Comparison of ENCODE assay signal across 8 cellular contexts in genomic region chr9:128127990-128128835, GRCh38. TPM values are rescaled to one million over a fixed set of nuclear protein-coding genes. Genes with fewer than 3 reads are reported as not detected.
DNase-seq lines count a peak whose midpoint lies in the region; ATAC-seq, FAIRE-seq and TF ChIP-seq lines count a peak whose summit lies in the region.

No MANE protein-coding gene starts in this region.

- ATAC-seq in GM18870 (IDR thresholded peaks at IDR 0.05; ENCODE audit: unreplicated experiment) (peak; percentile 40), HG03135 (IDR thresholded peaks at IDR 0.05; ENCODE audit: unreplicated experiment) (peak; percentile 74)

- H3K36me3 ChIP-seq in A673 (ENCODE audit: insufficient read depth, low read length, poor library complexity, severe bottlenecking) (peaks cover 8% of the 10 kb centered on the region), WERI-Rb-1 (peaks cover 31% of the 10 kb centered on the region), breast epithelium (no peaks in the 10 kb centered on the region), small intestine (ENCODE audit: control insufficient read depth in 2 of 2, insufficient read depth in 2 of 2, low read length in 2 of 2) (no peaks in the 10 kb centered on the region)

- 0% methylated on average over 69 to 82 of the region's 82 CpGs for WGBS in small intestine, 3 donors

- no peaks in the 10 kb centered on the region for H3K27me3 ChIP-seq in A673 (replicated peaks; ENCODE audit: insufficient read depth, low read depth, low read length, poor library complexity)
- H3K27me3 ChIP-seq in WERI-Rb-1 (ENCODE audit: insufficient read depth, low read depth, severe bottlenecking): no peaks in the 10 kb centered on the region
- no peaks in the 10 kb centered on the region for H3K27me3 ChIP-seq in breast epithelium
- no peaks in the 10 kb centered on the region for H3K27me3 ChIP-seq in small intestine (ENCODE audit: control insufficient read depth in 2 of 2, insufficient read depth in 2 of 2, low read length in 2 of 2)

- H3K4me3 ChIP-seq in A673 (ENCODE audit: low read depth, low read length, poor library complexity, severe bottlenecking) (peak overlapping the region; percentile 95), WERI-Rb-1 (ENCODE audit: low read depth, low read length) (peak overlapping the region; percentile 72), breast epithelium (peak overlapping the region; percentile 73 to 99 (median 92)), small intestine (ENCODE audit: low read depth in 1 of 2, low read length in 2 of 2) (peak overlapping the region; percentile 85 to 100)

- POLR2A ChIA-PET in A673 (lab: Charles Lee; ENCODE audit: low non-redundant PET): interaction anchor here (0.5 kb wide), 1 partner anchor 424 kb away, joined by 4 read pairs; no protein-coding TSS in a partner anchor

- CTCF ChIA-PET in A673 (lab: Charles Lee): interaction anchor here (0.6 to 1.2 kb wide), 3 partner anchors 11 to 39 kb away, joined by 3 read pairs; no protein-coding TSS in a partner anchor

- DNase-seq in A673 (ENCODE audit: low spot score): peak; percentile 95
- peak; percentile 95 for DNase-seq in NCI-H2171 treated with DMSO at 0.1 percent for 48 hours (lab: John Stamatoyannopoulos, UW)
- DNase-seq in WERI-Rb-1: peak; percentile 91
- DNase-seq in breast epithelium (ENCODE audit: low spot score in 2 of 2): peak; percentile 79
- peak; percentile 86 for DNase-seq in iPS-NIHi11 (ENCODE audit: low spot score)
- peak; percentile 91 for DNase-seq in small intestine

- peaks cover 20% of the 10 kb centered on the region for H3K4me1 ChIP-seq in A673 (ENCODE audit: insufficient read depth, low read length, poor library complexity, severe bottlenecking)
- peaks cover 4 to 16% of the 10 kb centered on the region in 2 donors for H3K4me1 ChIP-seq in breast epithelium
- peaks cover 0 to 7% of the 10 kb centered on the region in 2 donors for H3K4me1 ChIP-seq in small intestine (ENCODE audit: control insufficient read depth in 2 of 2, insufficient read depth in 1 of 2, low read depth in 1 of 2, low read length in 1 of 2)

- TF ChIP-seq POLR2A in breast epithelium (IDR thresholded peaks at IDR 0.05): no peak

- H3K9me3 ChIP-seq in A673 (ENCODE audit: low read depth, low read length, poor library complexity, severe bottlenecking): no peaks in the 10 kb centered on the region
- peaks cover 7% of the 10 kb centered on the region for H3K9me3 ChIP-seq in WERI-Rb-1 (ENCODE audit: severe bottlenecking)
- no peaks in the 10 kb centered on the region for H3K9me3 ChIP-seq in breast epithelium
- no peaks in the 10 kb centered on the region for H3K9me3 ChIP-seq in small intestine (ENCODE audit: control insufficient read depth, low read depth)

- H3K27ac ChIP-seq in A673 (ENCODE audit: low read depth, low read length, poor library complexity, severe bottlenecking): peak overlapping the region; percentile 96
- peak overlapping the region; percentile 99 for H3K27ac ChIP-seq in WERI-Rb-1
- H3K27ac ChIP-seq in breast epithelium: peak overlapping the region; percentile 96
- peak overlapping the region; percentile 94 to 96 for H3K27ac ChIP-seq in small intestine (ENCODE audit: low read depth in 1 of 2, low read length in 1 of 2)

- intact Hi-C loops in A673 (cut with micrococcal nuclease; ENCODE audit: unreplicated experiment): no loop called here
- intact Hi-C loops in breast epithelium (cut with DNase I; ENCODE audit: low total_unique reads): no loop called here

- TF ChIP-seq CTCF in A673 (conservative IDR thresholded peaks at IDR 0.05; ENCODE audit: low read depth, low read length) (no peak), WERI-Rb-1 (IDR thresholded peaks at IDR 0.05; ENCODE audit: low read depth, low read length) (no peak), breast epithelium (IDR thresholded peaks at IDR 0.05) (peak in 1 of 3 donors; percentile 12)

- FAIRE-seq in small intestine (lab: Jason Lieb, UNC): no peak

- BruUV-seq in A673 (replicated peaks; lab: Mats Ljungman, UMichigan): no TSS peak

RNA-seq across cellular contexts. Expression of gene PTGES2, which starts 0.7 kb away (rescaled TPM):
- total RNA-seq in A673 (2021) (120 and 122 TPM in 2 replicates), breast epithelium (10 to 100 TPM; 35.7 to 86.9 (median 55.0) TPM)
- polyA plus RNA-seq in small intestine: 10 to 100 TPM; 68.2 to 99.7 (median 83.8) TPM

RNA-seq across cellular contexts. Expression of gene LCN2, which starts 21.0 kb away (rescaled TPM):
- total RNA-seq in A673 (2021) (not detected in 2 replicates), breast epithelium (10 to 100 TPM in 2 of 3 donors, not detected in 1; 38.5 to 42.3 TPM)
- 100 to 1,000 TPM in 1 of 3 donors, 1 to 10 TPM in 2; 1.6 to 582 (median 5.4) TPM for polyA plus RNA-seq in small intestine

RNA-seq across cellular contexts. Expression of gene BBLN, which starts 31.9 kb away (rescaled TPM):
- total RNA-seq in A673 (2021): 41.9 and 50.2 TPM in 2 replicates
- 100 to 1,000 TPM; 144 to 232 (median 152) TPM for total RNA-seq in breast epithelium
- 100 to 1,000 TPM in 1 of 3 donors, 10 to 100 TPM in 2; 45.4 to 111 (median 83.8) TPM for polyA plus RNA-seq in small intestine

Comparison
In these comparisons a context has a peak if more than half of its experiments do, and no peak if none do; other contexts are left out.
1. Peak in every context shown above with its lines: DNase-seq, ATAC-seq, H3K4me3 ChIP-seq and H3K27ac ChIP-seq.